34 cellular contexts compared by ENCODE assay signal in the genomic region with DNA sequence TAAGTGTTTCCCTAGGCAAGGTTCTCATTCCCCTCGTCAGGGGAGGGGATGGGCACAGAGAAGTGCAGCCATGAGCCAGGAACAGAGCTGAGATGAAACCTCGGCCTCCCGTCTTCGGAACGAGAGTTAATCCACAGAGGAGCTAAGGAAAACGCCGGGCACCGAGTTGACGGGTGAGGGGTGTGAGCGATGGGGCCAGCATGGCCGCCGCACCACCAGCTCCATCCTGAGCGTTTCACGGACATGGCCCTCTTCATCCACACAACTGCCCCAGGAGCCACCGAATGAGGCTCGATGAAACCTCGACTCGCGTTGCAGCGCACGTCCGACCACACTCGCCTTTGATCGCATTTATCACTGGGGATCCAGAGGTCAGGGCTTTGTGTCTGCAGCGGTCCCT. TPM values are rescaled to one million over a fixed set of nuclear protein-coding genes. Genes with fewer than 3 reads are reported as not detected.
"Had no signal": no experiment of that assay in that cellular context is flagged by ENCODE, and none has a peak within 500 bp of the region (broad histone marks: within the 10 kb centered on the region; RNA-seq: fewer than 3 reads in every experiment).

No MANE protein-coding gene starts in this region.

- H3K4me3 ChIP-seq: neural progenitor cell, pancreas, prostate gland, right atrium auricular region, skin epidermis, smooth muscle cell, spleen, suprapubic skin, testis, tibial artery, transverse colon, upper lobe of right lung, uterus had no signal

- H2AFZ ChIP-seq: neural progenitor cell had no signal

- DNase-seq: naive thymus-derived CD4-positive, alpha-beta T cell; nucleus accumbens; pancreas; retina; spleen; stimulated activated CD4-positive, alpha-beta T cell treated with anti-CD3 and anti-CD28 coated beads, Interleukin-12 subunit alpha, Interleukin-12 subunit beta, amount 100 ng/mL, for 4 hours; stimulated activated CD4-positive, alpha-beta T cell treated with anti-CD3 and anti-CD28 coated beads, Interleukin-1b, Interleukin-23, amount 100 ng/mL, for 48 hours; stimulated activated CD4-positive, alpha-beta T cell treated with anti-CD3 and anti-CD28 coated beads, Interleukin-4, amount 100 ng/mL, for 1 hour; stimulated activated CD4-positive, alpha-beta T cell treated with anti-CD3 and anti-CD28 coated beads, Interleukin-4, amount 100 ng/mL, for 4 hours; stimulated activated CD8-positive, alpha-beta memory T cell treated with anti-CD3 and anti-CD28 coated beads, Interleukin-4, amount 100 ng/mL, for 48 hours; stimulated activated naive CD4-positive, alpha-beta T cell; stimulated activated naive CD8-positive, alpha-beta T cell treated with anti-CD3 and anti-CD28 coated beads, Interleukin-15, amount 100 ng/mL, for 72 hours; stimulated activated naive CD8-positive, alpha-beta T cell treated with anti-CD3 and anti-CD28 coated beads, Interleukin-15, Interleukin-2, amounts not matched to agents 100 U/mL and 50 U/mL, for 24 hours; substantia nigra; testis; tibial artery; transverse colon; upper lobe of right lung; uterus had no signal

- H3K9ac ChIP-seq: neural progenitor cell had no signal

- H3K27me3 ChIP-seq: neutrophil, pancreas, right atrium auricular region, suprapubic skin, testis, upper lobe of right lung, uterus had no signal

- H3K27ac ChIP-seq: neural progenitor cell, neutrophil, pancreas, prostate gland, right atrium auricular region, skin epidermis, spleen, suprapubic skin, testis, tibial artery, transverse colon, upper lobe of right lung, uterus had no signal

- H3K36me3 ChIP-seq: neural progenitor cell, neutrophil, pancreas, prostate gland, right atrium auricular region, spleen, suprapubic skin, tibial artery, transverse colon, upper lobe of right lung, uterus had no signal

- ATAC-seq: naive thymus-derived CD4-positive, alpha-beta T cell; pancreas; sciatic nerve; stimulated activated memory B cell treated with anti-CD40 and anti-IgM and Interleukin-4, amounts not matched to agents 10 μg/mL and 1 μg/mL and 100 μg/mL, for 72 hours; stimulated activated naive CD8-positive, alpha-beta T cell treated with anti-CD3 and anti-CD28 coated beads, Interleukin-15, Interleukin-2, amounts not matched to agents 100 U/mL and 50 U/mL, for 24 hours; upper lobe of right lung had no signal

- H3K9me3 ChIP-seq: neutrophil, pancreas, prostate gland, right atrium auricular region, spleen, suprapubic skin, testis, tibial artery, transverse colon, upper lobe of right lung, uterus had no signal

- H3K4me2 ChIP-seq: neural progenitor cell, smooth muscle cell had no signal

- H3K4me1 ChIP-seq: neural progenitor cell, prostate gland, transverse colon, upper lobe of right lung, uterus had no signal

- FAIRE-seq: pancreas had no signal

RNA-seq across cellular contexts. Expression of gene CA5A, which starts 21.5 kb away (rescaled TPM):
- total RNA-seq: naive thymus-derived CD4-positive, alpha-beta T cell; omental fat pad; osteocyte; pancreas; posterior vena cava; prostate gland; pulmonary artery endothelial cell; right atrium auricular region; sciatic nerve; smooth muscle cell; spleen; suprapubic skin; testis; transverse colon; upper lobe of right lung; urinary bladder; uterus had no signal
- polyA plus RNA-seq: naive thymus-derived CD4-positive, alpha-beta T cell; neural cell; smooth muscle cell; spleen; urinary bladder had no signal
